Comparison of ENCODE assay signal across 18 cellular contexts in genomic region chr5:73118331-73119011, GRCh38. TPM values are rescaled to one million over a fixed set of nuclear protein-coding genes. Genes with fewer than 3 reads are reported as not detected.
DNase-seq lines count a peak whose midpoint lies in the region; ATAC-seq and TF ChIP-seq lines count a peak whose summit lies in the region.
"Had no signal": no experiment of that assay in that cellular context is flagged by ENCODE, and none has a peak within 500 bp of the region (broad histone marks: within the 10 kb centered on the region; RNA-seq: fewer than 3 reads in every experiment).

No MANE protein-coding gene starts in this region.

- no peaks in the 10 kb centered on the region for H3K36me3 ChIP-seq in body of pancreas (replicated peaks in 1 of 2; ENCODE audit: insufficient read depth in 1 of 2, low read depth in 2 of 2)
- H3K36me3 ChIP-seq: thoracic aorta had no signal

- H3K27ac Mint-ChIP-seq in stimulated activated naive CD8-positive, alpha-beta T cell treated with anti-CD3 and anti-CD28 coated beads, Interleukin-15, amount 100 ng/mL, for 72 hours = no peak overlapping the region
- H3K27ac Mint-ChIP-seq: activated naive CD8-positive, alpha-beta T cell treated with anti-CD3 and anti-CD28 coated beads for 36 hours; IgD-negative memory B cell had no signal

- H3K4me1 ChIP-seq in body of pancreas = peaks cover 37% of the 10 kb centered on the region

- DNase-seq in NCI-H1417 (lab: John Stamatoyannopoulos, UW) (peak in 2 of 3 experiments; percentile 2 to 7), NCI-H1417 treated with DMSO at 0.1 percent for 48 hours (lab: John Stamatoyannopoulos, UW) (no peak), body of pancreas (peak in 3 of 4 donors; percentile 23 to 70 (median 52)), midbrain (lab: John Stamatoyannopoulos, UW) (peak; percentile 56), 8988T (no peak)
- no peak for DNase-seq in stimulated activated naive CD8-positive, alpha-beta T cell treated with anti-CD3 and anti-CD28 coated beads, Interleukin-15, amount 100 ng/mL, for 72 hours
- DNase-seq: COR-L47, esophagus squamous epithelium, NCI-H1436 had no signal

- H3K27ac ChIP-seq in body of pancreas (peak overlapping the region in 2 of 4 donors; percentile 12 to 75), temporal lobe (ENCODE audit: low read depth, low read length) (peak overlapping the region; percentile 86)
- H3K27ac ChIP-seq: A549, SK-N-MC, thoracic aorta had no signal

- no peak for TF ChIP-seq POLR2A in body of pancreas (IDR thresholded peaks at IDR 0.05)

- no peak overlapping the region for H3K4me3 ChIP-seq in body of pancreas
- H3K4me3 ChIP-seq: A549, esophagus squamous epithelium, SK-N-MC, smooth muscle cell, thoracic aorta had no signal

- peaks cover 15% of the 10 kb centered on the region for H3K4me1 Mint-ChIP-seq in stimulated activated naive CD8-positive, alpha-beta T cell treated with anti-CD3 and anti-CD28 coated beads, Interleukin-15, amount 100 ng/mL, for 72 hours

- WGBS in body of pancreas, 2 donors = 28% methylated on average over 5 of the region's 5 CpGs

- H3K9me3 Mint-ChIP-seq in stimulated activated naive CD8-positive, alpha-beta T cell treated with anti-CD3 and anti-CD28 coated beads, Interleukin-15, amount 100 ng/mL, for 72 hours = no peaks in the 10 kb centered on the region
- H3K9me3 Mint-ChIP-seq: activated naive CD8-positive, alpha-beta T cell treated with anti-CD3 and anti-CD28 coated beads for 36 hours had no signal

- H3K9me3 ChIP-seq in body of pancreas = no peaks in the 10 kb centered on the region
- H3K9me3 ChIP-seq: A549, esophagus squamous epithelium, thoracic aorta had no signal

- ATAC-seq in body of pancreas (peak; percentile 33), HG02973 (IDR thresholded peaks at IDR 0.05; ENCODE audit: unreplicated experiment) (no peak)
- no peak for ATAC-seq in stimulated activated naive CD8-positive, alpha-beta T cell treated with anti-CD3 and anti-CD28 coated beads, Interleukin-15, amount 100 ng/mL, for 72 hours

- TF ChIP-seq CTCF in body of pancreas (IDR thresholded peaks at IDR 0.05) = no peak

- intact Hi-C loops in body of pancreas (cut with DNase I) = no loop called here

- no peaks in the 10 kb centered on the region for H3K27me3 ChIP-seq in body of pancreas

- H3K27me3 Mint-ChIP-seq in stimulated activated naive CD8-positive, alpha-beta T cell treated with anti-CD3 and anti-CD28 coated beads, Interleukin-15, amount 100 ng/mL, for 72 hours = peaks cover 94% of the 10 kb centered on the region

- H3K4me3 Mint-ChIP-seq in stimulated activated naive CD8-positive, alpha-beta T cell treated with anti-CD3 and anti-CD28 coated beads, Interleukin-15, amount 100 ng/mL, for 72 hours = no peak overlapping the region
- H3K4me3 Mint-ChIP-seq: activated naive CD8-positive, alpha-beta T cell treated with anti-CD3 and anti-CD28 coated beads for 36 hours had no signal

RNA-seq across cellular contexts. Expression of gene TMEM171, which starts 1.9 kb away (rescaled TPM):
- total RNA-seq in body of pancreas (1 to 10 TPM in 1 of 2 donors, not detected in 1; 1.8 TPM), temporal lobe (0.49 TPM)
- total RNA-seq: activated naive CD8-positive, alpha-beta T cell treated with anti-CD3 and anti-CD28 coated beads for 36 hours; smooth muscle cell; thoracic aorta had no signal

RNA-seq across cellular contexts. Expression of gene TMEM174, which starts 54.5 kb away (rescaled TPM):
- total RNA-seq in body of pancreas (not detected), temporal lobe (not detected)
- total RNA-seq: activated naive CD8-positive, alpha-beta T cell treated with anti-CD3 and anti-CD28 coated beads for 36 hours; chondrocyte; esophagus squamous epithelium; smooth muscle cell; thoracic aorta had no signal

Comparison
In these comparisons a context has a peak if more than half of its experiments do, and no peak if none do; other contexts are left out.
1. DNase-seq: peak in NCI-H1417 (2 of 3), body of pancreas (3 of 4) and midbrain (single experiment); none in NCI-H1417 treated with DMSO at 0.1 percent for 48 hours (single experiment), stimulated activated naive CD8-positive, alpha-beta T cell treated with anti-CD3 and anti-CD28 coated beads, Interleukin-15, amount 100 ng/mL, for 72 hours (0 of 2) and 8988T (single experiment).